14 cellular contexts compared by ENCODE assay signal in genomic region chr2:113768770-113769169, GRCh38.
"Had no signal": no experiment of that assay in that cellular context is flagged by ENCODE, and none has a peak within 500 bp of the region (broad histone marks: within the 10 kb centered on the region; RNA-seq: fewer than 3 reads in every experiment).

No MANE protein-coding gene starts in this region.

- ATAC-seq: esophagus mucosa; foreskin keratinocyte; psoas muscle; sciatic nerve; stimulated activated naive CD8-positive, alpha-beta T cell treated with anti-CD3 and anti-CD28 coated beads, Interleukin-15, amount 100 ng/mL, for 72 hours; T-cell had no signal

- DNase-seq: activated CD4-positive, alpha-beta T cell treated with anti-CD3 and anti-CD28 coated beads for 1 hour; activated CD4-positive, alpha-beta T cell treated with anti-CD3 and anti-CD28 coated beads, Interleukin-2, amount 50 U/mL, for 48 hours; activated naive CD4-positive, alpha-beta T cell treated with anti-CD3 and anti-CD28 coated beads, Interleukin-2, amount 10 ng/mL, durations not matched to agents 7 days and 5 days; caudate nucleus; kidney glomerular epithelial cell; nucleus accumbens; psoas muscle; spleen; stimulated activated naive CD8-positive, alpha-beta T cell treated with anti-CD3 and anti-CD28 coated beads, Interleukin-15, amount 100 ng/mL, for 72 hours; T-cell; T-helper 9 cell had no signal
